ENCODE assay signal across 8 cellular contexts in the genomic region with DNA sequence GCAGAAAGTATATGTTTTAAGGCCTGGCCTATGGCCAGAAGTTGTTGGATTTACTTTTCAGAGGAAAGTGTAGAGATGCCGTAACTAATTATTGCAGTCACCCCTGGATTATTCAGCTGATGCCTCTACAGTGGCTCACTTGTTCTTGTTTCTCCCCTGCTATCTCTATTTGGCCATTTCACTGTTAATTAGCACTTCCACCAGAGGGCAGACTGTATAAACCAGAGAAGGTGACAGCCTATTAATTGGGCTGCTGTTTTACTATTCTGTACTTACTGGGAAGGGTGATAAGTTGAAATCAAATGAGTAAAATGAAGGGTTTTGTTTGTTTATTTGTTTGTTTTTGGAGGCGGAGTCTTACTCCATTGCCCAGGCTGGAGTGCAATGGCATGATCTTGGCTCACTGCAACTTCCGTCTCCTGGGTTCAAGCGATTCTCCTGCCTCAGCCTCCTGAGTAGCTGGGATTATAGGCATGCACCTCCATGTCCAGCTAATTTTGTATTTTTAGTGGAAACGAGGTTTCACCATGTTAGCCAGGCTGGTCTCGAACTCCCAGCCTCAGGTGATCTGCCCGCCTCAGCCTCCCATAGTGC.
DNase-seq lines count a peak whose midpoint lies in the region; ATAC-seq and TF ChIP-seq lines count a peak whose summit lies in the region.

No MANE protein-coding gene starts in this region.

- H3K56ac ChIP-seq in IMR-90 (ENCODE audit: extremely low read depth, insufficient read depth, low read length), result no peak overlapping the region

- H3K4me3 ChIP-seq in IMR-90 (ENCODE audit: insufficient read depth, low read depth, low read length), result no peak overlapping the region
- H3K4me3 ChIP-seq in astrocyte of the cerebellum (ENCODE audit: low read depth, low read length), result no peak overlapping the region
- H3K4me3 ChIP-seq in lower lobe of right lung, result no peak overlapping the region
- no peak overlapping the region for H3K4me3 ChIP-seq in aorta (ENCODE audit: low read length in 2 of 2)
- no peak overlapping the region for H3K4me3 ChIP-seq in gastrocnemius medialis

- H3K4me1 ChIP-seq in IMR-90 (ENCODE audit: control insufficient read depth, insufficient read depth, low read length) (no peaks in the 10 kb centered on the region), lower lobe of right lung (peaks cover 24% of the 10 kb centered on the region), aorta (ENCODE audit: control insufficient read depth in 1 of 2, insufficient read depth in 2 of 2, low read length in 2 of 2) (no peaks in the 10 kb centered on the region), gastrocnemius medialis (no peaks in the 10 kb centered on the region)

- H3K9me1 ChIP-seq in IMR-90 (ENCODE audit: insufficient read depth, low read length), result no peaks in the 10 kb centered on the region; the same call in 1 of the 2 replicates

- no peaks in the 10 kb centered on the region; the same call in 1 of the 2 replicates for H4K20me1 ChIP-seq in IMR-90 (ENCODE audit: insufficient read depth, low read length)

- H3K27me3 ChIP-seq in IMR-90 (ENCODE audit: control insufficient read depth, insufficient read depth, low read length), result no peaks in the 10 kb centered on the region
- H3K27me3 ChIP-seq in lower lobe of right lung (ENCODE audit: low read depth), result no peaks in the 10 kb centered on the region
- no peaks in the 10 kb centered on the region for H3K27me3 ChIP-seq in aorta (ENCODE audit: control insufficient read depth in 1 of 2, insufficient read depth in 2 of 2, low read length in 1 of 2)
- H3K27me3 ChIP-seq in gastrocnemius medialis, result no peaks in the 10 kb centered on the region

- CTCF ChIA-PET in IMR-90 (lab: Yijun Ruan, JAX), result interaction anchor here (0.6 kb wide), 1 partner anchor 72 kb away, joined by 3 read pairs; no protein-coding TSS in a partner anchor

- H3K27ac ChIP-seq in IMR-90 (ENCODE audit: insufficient read depth, low read length) (no peak overlapping the region), lower lobe of right lung (no peak overlapping the region), aorta (ENCODE audit: low read depth in 1 of 2, low read length in 2 of 2) (no peak overlapping the region), gastrocnemius medialis (no peak overlapping the region)

- TF ChIP-seq RAD21 in IMR-90 (IDR thresholded peaks at IDR 0.05; ENCODE audit: low read length), result no peak

- no peak overlapping the region for H4K91ac ChIP-seq in IMR-90 (ENCODE audit: insufficient read depth, low read depth, low read length)

- H4K5ac ChIP-seq in IMR-90 (ENCODE audit: low read depth, low read length), result no peak overlapping the region

- H2BK20ac ChIP-seq in IMR-90 (ENCODE audit: low read depth, low read length), result no peak overlapping the region

- H2BK5ac ChIP-seq in IMR-90 (ENCODE audit: low read depth, low read length, poor library complexity, severe bottlenecking), result no peak overlapping the region

- no peak overlapping the region for H3K23ac ChIP-seq in IMR-90 (ENCODE audit: low read depth, low read length)

- H3K9me3 ChIP-seq in IMR-90 (ENCODE audit: control insufficient read depth, insufficient read depth, low read length) (no peaks in the 10 kb centered on the region), lower lobe of right lung (no peaks in the 10 kb centered on the region), aorta (ENCODE audit: control insufficient read depth, low read length) (no peaks in the 10 kb centered on the region), gastrocnemius medialis (no peaks in the 10 kb centered on the region)

- no peak overlapping the region for H2AK5ac ChIP-seq in IMR-90 (ENCODE audit: low read depth, low read length)

- BruUV-seq in IMR-90 (replicated peaks; lab: Mats Ljungman, UMichigan), result no TSS peak

- no peak overlapping the region for H3K9ac ChIP-seq in IMR-90 (ENCODE audit: low read depth, low read length)

- H2BK15ac ChIP-seq in IMR-90 (ENCODE audit: low read depth, low read length), result no peak overlapping the region

- H2BK120ac ChIP-seq in IMR-90 (ENCODE audit: low read depth, low read length), result no peak overlapping the region

- peak; percentile 32 for TF ChIP-seq CTCF in IMR-90 (conservative IDR thresholded peaks at IDR 0.05; ENCODE audit: low read depth, low read length)
- TF ChIP-seq CTCF in astrocyte of the cerebellum (IDR thresholded peaks at IDR 0.05; ENCODE audit: low read depth, low read length, missing control alignments), result peak; percentile 56
- peak; percentile 50 for TF ChIP-seq CTCF in lower lobe of right lung (IDR thresholded peaks at IDR 0.05)
- peak in 2 of 5 experiments; percentile 12 to 16 for TF ChIP-seq CTCF in gastrocnemius medialis (IDR thresholded peaks at IDR 0.05 in 4 of 5, conservative IDR thresholded peaks at IDR 0.05 in 1 of 5)

- peaks cover 46% of the 10 kb centered on the region for H3K36me3 ChIP-seq in IMR-90 (ENCODE audit: control insufficient read depth, insufficient read depth, low read length)
- peaks cover 90% of the 10 kb centered on the region for H3K36me3 ChIP-seq in lower lobe of right lung
- H3K36me3 ChIP-seq in aorta (ENCODE audit: control insufficient read depth in 1 of 2, insufficient read depth in 2 of 2, low read length in 1 of 2), result peaks cover 5 to 6% of the 10 kb centered on the region in 2 donors
- peaks cover 0 to 90% of the 10 kb centered on the region in 2 donors for H3K36me3 ChIP-seq in gastrocnemius medialis

- ATAC-seq in IMR-90 (ENCODE audit: low read depth) (peak; percentile 53; the same call in 1 of the 2 replicates), lower lobe of right lung (peak; percentile 70 to 80), aorta (ENCODE audit: low FRiP score) (no peak), gastrocnemius medialis (no peak)

- dilution Hi-C loops in IMR-90 (cut with HindIII; ENCODE audit: low sequenced_read_pairs, unreplicated experiment), result no loop called here

- H3K14ac ChIP-seq in IMR-90 (replicated peaks; ENCODE audit: low read depth, low read length), result no peak overlapping the region

- no peak overlapping the region for H3K18ac ChIP-seq in IMR-90 (ENCODE audit: low read depth, low read length)

- 100% methylated on average over 2 of the region's 7 CpGs; no CpG with 5 or more reads in 1 of the 2 experiments for WGBS in IMR-90 (ENCODE audit: extremely low coverage in 2 of 2, insufficient read length in 1 of 2), 2 experiments
- 94 to 96% methylated on average over 7 of the region's 7 CpGs for WGBS in aorta, 2 donors

- H2AK9ac ChIP-seq in IMR-90 (replicated peaks; ENCODE audit: low read depth, low read length, poor library complexity), result no peak overlapping the region

- intact Hi-C loops in IMR-90 (cut with micrococcal nuclease) (loop anchor here (1.0 to 5.0 kb wide), 2 partner anchors 40 to 96 kb away; no protein-coding TSS in a partner anchor), lower lobe of right lung (cut with DNase I) (no loop called here), aorta (cut with DNase I) (no loop called here), gastrocnemius medialis (cut with DNase I; ENCODE audit: low total_unique reads) (no loop called here)

- no peak overlapping the region for H4K8ac ChIP-seq in IMR-90 (ENCODE audit: low read depth in 2 of 2, low read length in 2 of 2)

- no peak overlapping the region for H3K4ac ChIP-seq in IMR-90 (ENCODE audit: low read depth, low read length)

- TF ChIP-seq POLR2A in IMR-90 (IDR thresholded peaks at IDR 0.05; ENCODE audit: low read depth, low read length) (no peak), gastrocnemius medialis (IDR thresholded peaks at IDR 0.05) (no peak)

- no peak overlapping the region for H2AFZ ChIP-seq in IMR-90 (replicated peaks; ENCODE audit: low read length, poor library complexity)

- DNase-seq in D341Med (ENCODE audit: low spot score) (peak; percentile 68), IMR-90 (no peak), astrocyte of the cerebellum (ENCODE audit: low read depth) (no peak), lower lobe of right lung (no peak), occipital lobe (lab: John Stamatoyannopoulos, UW) (no peak), aorta (no peak), gastrocnemius medialis (no peak)
- DNase-seq in activated T-cell treated with anti-CD3 and anti-CD28 coated beads, Interleukin-2, amount 50 U/mL, for 1 hour, result no peak

- POLR2A ChIA-PET in IMR-90 (lab: Charles Lee; ENCODE audit: unreplicated experiment), result no interaction called here

- no peak overlapping the region for H3K4me2 ChIP-seq in IMR-90 (ENCODE audit: low read depth, low read length)

- H3K79me1 ChIP-seq in IMR-90 (ENCODE audit: low read depth in 1 of 2, low read length in 2 of 2), result peaks cover 2 to 3% of the 10 kb centered on the region in 2 experiments; a peak in 2 of 4 replicates

- in situ Hi-C loops in IMR-90 (cut with MboI; ENCODE audit: low sequenced_read_pairs), result no loop called here
- in situ Hi-C loops in astrocyte of the cerebellum (cut with HindIII; ENCODE audit: low sequenced_read_pairs), result no loop called here
- in situ Hi-C loops in gastrocnemius medialis (cut with MboI; ENCODE audit: low sequenced_read_pairs in 4 of 4), result no loop called here

TF ChIP-seq in IMR-90, 13 proteins besides CTCF, POLR2A, EP300 and RAD21 (continues in another document):
- no peak for TF ChIP-seq RCOR1 (IDR thresholded peaks at IDR 0.05; ENCODE audit: insufficient replicate concordance, low read length)
- TF ChIP-seq ELK1 (IDR thresholded peaks at IDR 0.05; ENCODE audit: borderline replicate concordance, low read depth, low read length), result no peak
- TF ChIP-seq SMC3 (IDR thresholded peaks at IDR 0.05; ENCODE audit: low read depth, low read length), result no peak
- no peak for TF ChIP-seq NFE2L2 (IDR thresholded peaks at IDR 0.05; ENCODE audit: low read depth, low read length)
- TF ChIP-seq MAFK (IDR thresholded peaks at IDR 0.05; ENCODE audit: low read depth, low read length), result no peak
- TF ChIP-seq MAZ (IDR thresholded peaks at IDR 0.05; ENCODE audit: borderline replicate concordance, low read depth, low read length), result no peak
- TF ChIP-seq, protein P1, sequence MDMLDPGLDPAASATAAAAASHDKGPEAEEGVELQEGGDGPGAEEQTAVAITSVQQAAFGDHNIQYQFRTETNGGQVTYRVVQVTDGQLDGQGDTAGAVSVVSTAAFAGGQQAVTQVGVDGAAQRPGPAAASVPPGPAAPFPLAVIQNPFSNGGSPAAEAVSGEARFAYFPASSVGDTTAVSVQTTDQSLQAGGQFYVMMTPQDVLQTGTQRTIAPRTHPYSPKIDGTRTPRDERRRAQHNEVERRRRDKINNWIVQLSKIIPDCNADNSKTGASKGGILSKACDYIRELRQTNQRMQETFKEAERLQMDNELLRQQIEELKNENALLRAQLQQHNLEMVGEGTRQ (IDR thresholded peaks at IDR 0.05; ENCODE audit: low read depth, low read length), result no peak
- TF ChIP-seq CHD1 (IDR thresholded peaks at IDR 0.05; ENCODE audit: low read depth, low read length), result no peak

Comparison
In these comparisons a context has a peak if more than half of its experiments do, and no peak if none do; other contexts are left out.
1. ATAC-seq: peak in IMR-90 (single experiment) and lower lobe of right lung (2 of 2); none in aorta (single experiment) and gastrocnemius medialis (0 of 2).